In genomic region chr17:37060966-37061365, GRCh38 we compare ENCODE assay signal across 26 cellular contexts.
DNase-seq lines count a peak whose midpoint lies in the region; ATAC-seq and TF ChIP-seq lines count a peak whose summit lies in the region.
"Had no signal": no experiment of that assay in that cellular context is flagged by ENCODE, and none has a peak within 500 bp of the region (broad histone marks: within the 10 kb centered on the region; RNA-seq: fewer than 3 reads in every experiment).

No MANE protein-coding gene starts in this region.

- no peaks in the 10 kb centered on the region for H3K4me1 Mint-ChIP-seq in activated CD4-positive, alpha-beta T cell treated with anti-CD3 and anti-CD28 coated beads, Interleukin-2, amount 10 ng/mL, durations not matched to agents 7 days and 5 days
- H3K4me1 Mint-ChIP-seq: B cell had no signal

- H3K27ac ChIP-seq in mammary epithelial cell (ENCODE audit: insufficient read depth, low read depth, low read length): no peak overlapping the region
- H3K27ac ChIP-seq: 22Rv1, C4-2B had no signal

- H4K20me1 ChIP-seq in mammary epithelial cell (ENCODE audit: insufficient read depth, low read length): no peaks in the 10 kb centered on the region

- WGBS in mammary epithelial cell (ENCODE audit: low coverage, missing lambda C conversion rate): 45% methylated on average over 6 of the region's 7 CpGs

- TF ChIP-seq CTCF in mammary epithelial cell (conservative IDR thresholded peaks at IDR 0.05 in 1 of 2, IDR thresholded peaks at IDR 0.05 in 1 of 2; ENCODE audit: extremely low read depth in 1 of 2, insufficient read depth in 1 of 2, low read depth in 1 of 2, low read length in 2 of 2): no peak

- no peak overlapping the region for H3K4me3 ChIP-seq in mammary epithelial cell (replicated peaks in 1 of 3; ENCODE audit: insufficient read depth in 1 of 3, low read depth in 2 of 3, low read length in 3 of 3)

- no peaks in the 10 kb centered on the region for H3K9me3 Mint-ChIP-seq in activated CD4-positive, alpha-beta T cell treated with anti-CD3 and anti-CD28 coated beads, Interleukin-2, amount 10 ng/mL, durations not matched to agents 7 days and 5 days
- H3K9me3 Mint-ChIP-seq: CD8-positive, alpha-beta T cell had no signal

- H3K27ac Mint-ChIP-seq in activated CD4-positive, alpha-beta T cell treated with anti-CD3 and anti-CD28 coated beads, Interleukin-2, amount 10 ng/mL, durations not matched to agents 7 days and 5 days: no peak overlapping the region
- H3K27ac Mint-ChIP-seq: B cell; CD8-positive, alpha-beta T cell had no signal

- H3K4me3 Mint-ChIP-seq in activated CD4-positive, alpha-beta T cell treated with anti-CD3 and anti-CD28 coated beads, Interleukin-2, amount 10 ng/mL, durations not matched to agents 7 days and 5 days: no peak overlapping the region
- H3K4me3 Mint-ChIP-seq: B cell; CD8-positive, alpha-beta T cell had no signal

- no peaks in the 10 kb centered on the region for H3K27me3 ChIP-seq in mammary epithelial cell (ENCODE audit: insufficient read depth, low read length)

- H3K4me2 ChIP-seq in mammary epithelial cell (ENCODE audit: insufficient read depth, low read depth, low read length): no peak overlapping the region

- no peaks in the 10 kb centered on the region for H3K4me1 ChIP-seq in mammary epithelial cell (ENCODE audit: insufficient read depth, low read length)

- in situ Hi-C loops in T47D (cut with HindIII; ENCODE audit: low pct_unique_long_range_greater_than_20kb, low sequenced_read_pairs): no loop called here
- in situ Hi-C loops in mammary epithelial cell (cut with MboI; ENCODE audit: low sequenced_read_pairs in 2 of 2): no loop called here

- CTCF ChIA-PET in mammary epithelial cell (lab: Charles Lee; ENCODE audit: low non-redundant PET): no interaction called here
- CTCF ChIA-PET in activated CD4-positive, alpha-beta T cell treated with anti-CD3 and anti-CD28 coated beads, Interleukin-2, amount 10 ng/mL, durations not matched to agents 7 days and 5 days (lab: Charles Lee): no interaction called here

- no TSS peak for BruUV-seq in mammary epithelial cell (replicated peaks; lab: Mats Ljungman, UMichigan)

- H3K36me3 ChIP-seq in mammary epithelial cell (ENCODE audit: insufficient read depth, low read length): peaks cover 8% of the 10 kb centered on the region

- H3K79me2 ChIP-seq in mammary epithelial cell (ENCODE audit: insufficient read depth, low read length): no peaks in the 10 kb centered on the region

- H3K36me3 Mint-ChIP-seq in activated CD4-positive, alpha-beta T cell treated with anti-CD3 and anti-CD28 coated beads, Interleukin-2, amount 10 ng/mL, durations not matched to agents 7 days and 5 days (ENCODE audit: low read depth): peaks cover 10% of the 10 kb centered on the region

- POLR2A ChIA-PET in activated CD4-positive, alpha-beta T cell treated with anti-CD3 and anti-CD28 coated beads, Interleukin-2, amount 10 ng/mL, durations not matched to agents 7 days and 5 days (lab: Charles Lee): no interaction called here

- DNase-seq in T47D (ENCODE audit: low read depth in 1 of 2, low spot score in 1 of 2) (peak; percentile 28 to 69), mammary epithelial cell (no peak), astrocyte of the hippocampus (ENCODE audit: low read depth, low spot score) (peak; percentile 23), left colon (no peak), globus pallidus (ENCODE audit: low spot score) (no peak)
- no peak for DNase-seq in activated CD4-positive, alpha-beta T cell treated with anti-CD3 and anti-CD28 coated beads, Interleukin-2, amount 10 ng/mL, durations not matched to agents 7 days and 5 days
- DNase-seq: CD8-positive, alpha-beta T cell; DMS 273 treated with DMSO at 0.1 percent for 48 hours; DMS79; GF-D8; NCI-H1048; NCI-H1417; NCI-H1694; NCI-H2029 treated with DMSO at 0.1 percent for 48 hours; NCI-H2171; NCI-H226; NCI-H510A; NCI-H69; SHP77 treated with DMSO at 0.1 percent for 48 hours had no signal

- ATAC-seq in left colon (peak; percentile 81), GM21786 (IDR thresholded peaks at IDR 0.05; ENCODE audit: unreplicated experiment) (no peak), GM18858 (IDR thresholded peaks at IDR 0.05; ENCODE audit: unreplicated experiment) (no peak)
- ATAC-seq: CD8-positive, alpha-beta T cell; HCT116; Panc1 had no signal

- intact Hi-C loops in mammary epithelial cell (cut with micrococcal nuclease) (no loop called here), left colon (cut with DNase I, micrococcal nuclease) (no loop called here)

- dilution Hi-C loops in mammary epithelial cell (cut with HindIII; ENCODE audit: low sequenced_read_pairs): loop anchor here (5.0 kb wide), 1 partner anchor 39 kb away; no protein-coding TSS in a partner anchor

- H2AFZ ChIP-seq in mammary epithelial cell (ENCODE audit: low read depth, low read length): no peak overlapping the region

- H3K9me3 ChIP-seq in mammary epithelial cell (replicated peaks; ENCODE audit: insufficient read depth, low read length): no peaks in the 10 kb centered on the region

- H3K9ac ChIP-seq in mammary epithelial cell (ENCODE audit: insufficient read depth, low read length): no peak overlapping the region

- no peaks in the 10 kb centered on the region for H3K27me3 Mint-ChIP-seq in activated CD4-positive, alpha-beta T cell treated with anti-CD3 and anti-CD28 coated beads, Interleukin-2, amount 10 ng/mL, durations not matched to agents 7 days and 5 days
- H3K27me3 Mint-ChIP-seq: B cell had no signal

Comparison
In these comparisons a context has a peak if more than half of its experiments do, and no peak if none do; other contexts are left out.
1. DNase-seq: peak in T47D (2 of 2) and astrocyte of the hippocampus (single experiment); none in mammary epithelial cell (single experiment), left colon (0 of 2), activated CD4-positive, alpha-beta T cell treated with anti-CD3 and anti-CD28 coated beads, Interleukin-2, amount 10 ng/mL, durations not matched to agents 7 days and 5 days (single experiment) and globus pallidus (single experiment).